ENCODE assay signal across 10 cellular contexts in genomic region chr15:91268510-91268909, GRCh38.
DNase-seq lines count a peak whose midpoint lies in the region; ATAC-seq and TF ChIP-seq lines count a peak whose summit lies in the region.
"Had no signal": no experiment of that assay in that cellular context is flagged by ENCODE, and none has a peak within 500 bp of the region (broad histone marks: within the 10 kb centered on the region; RNA-seq: fewer than 3 reads in every experiment).

No MANE protein-coding gene starts in this region.

- no peak overlapping the region for H3K18ac ChIP-seq in neuronal stem cell (ENCODE audit: low read length)

- H3K9ac ChIP-seq in neuronal stem cell (ENCODE audit: low read depth, low read length, poor library complexity): no peak overlapping the region

- no peak for TF ChIP-seq EP300 in esophagus muscularis mucosa (IDR thresholded peaks at IDR 0.05)

- no peak for ATAC-seq in HG02678 (IDR thresholded peaks at IDR 0.05; ENCODE audit: unreplicated experiment)

- H3K23ac ChIP-seq in neuronal stem cell (ENCODE audit: low read depth, low read length, poor library complexity): no peak overlapping the region

- H2AK5ac ChIP-seq in neuronal stem cell (ENCODE audit: low read depth, low read length): no peak overlapping the region

- H2BK5ac ChIP-seq in neuronal stem cell (ENCODE audit: low read length): no peak overlapping the region

- H4K8ac ChIP-seq in neuronal stem cell (ENCODE audit: low read depth, low read length): no peak overlapping the region

- H3K9me2 ChIP-seq in PC-9 (ENCODE audit: insufficient read depth): no peaks in the 10 kb centered on the region

- no peak overlapping the region for H2AFZ ChIP-seq in PC-9
- H2AFZ ChIP-seq in neuronal stem cell (ENCODE audit: low read length): no peak overlapping the region

- no peak overlapping the region for H3K14ac ChIP-seq in neuronal stem cell (ENCODE audit: low read length)

- no peaks in the 10 kb centered on the region for H3K79me2 ChIP-seq in PC-9 (ENCODE audit: low read depth)

- POLR2A ChIA-PET in PC-9 (lab: Charles Lee; ENCODE audit: unreplicated experiment): no interaction called here

- no peak for DNase-seq in AG09309 (ENCODE audit: low read depth)
- DNase-seq in PC-9: no peak
- DNase-seq in esophagus muscularis mucosa (ENCODE audit: extremely low spot score): no peak
- DNase-seq in neuronal stem cell (ENCODE audit: low spot score): no peak
- no peak for DNase-seq in hypothalamus (lab: John Stamatoyannopoulos, UW)
- no peak for DNase-seq in activated effector memory CD4-positive, alpha-beta T cell treated with Interleukin-2 at 50 U/mL for 16 hours
- DNase-seq: DMS79 treated with DMSO at 0.1 percent for 48 hours had no signal

- no peaks in the 10 kb centered on the region for H3K9me3 ChIP-seq in PC-9 (ENCODE audit: insufficient read depth, low read depth)
- H3K9me3 ChIP-seq in esophagus muscularis mucosa: no peaks in the 10 kb centered on the region
- H3K9me3 ChIP-seq in neuronal stem cell (replicated peaks in 1 of 2; ENCODE audit: control insufficient read depth in 2 of 2, insufficient read depth in 1 of 2, low read depth in 1 of 2, low read length in 2 of 2): no peaks in the 10 kb centered on the region
- H3K9me3 ChIP-seq: tibial nerve had no signal

- H3K4me3 ChIP-seq in AG09309 (ENCODE audit: control insufficient read depth, low read depth, low read length) (no peak overlapping the region), PC-9 (no peak overlapping the region), esophagus muscularis mucosa (no peak overlapping the region), neuronal stem cell (ENCODE audit: low read length in 2 of 2) (no peak overlapping the region)
- H3K4me3 ChIP-seq: tibial nerve had no signal

- no peaks in the 10 kb centered on the region for H3K79me1 ChIP-seq in neuronal stem cell (ENCODE audit: low read depth, low read length)

- intact Hi-C loops in PC-9 (cut with micrococcal nuclease; ENCODE audit: unreplicated experiment) (no loop called here), esophagus muscularis mucosa (cut with DNase I) (loop anchor here (2.0 kb wide), 1 partner anchor 312 kb away; no protein-coding TSS in a partner anchor)

- TF ChIP-seq POLR2A in esophagus muscularis mucosa (IDR thresholded peaks at IDR 0.05; ENCODE audit: low read depth): no peak

- H3K36me3 ChIP-seq in PC-9 (ENCODE audit: low read depth) (no peaks in the 10 kb centered on the region), esophagus muscularis mucosa (no peaks in the 10 kb centered on the region), neuronal stem cell (replicated peaks in 1 of 2; ENCODE audit: control insufficient read depth in 2 of 2, insufficient read depth in 2 of 2, low read length in 2 of 2) (no peaks in the 10 kb centered on the region)
- H3K36me3 ChIP-seq: tibial nerve had no signal

- H2BK15ac ChIP-seq in neuronal stem cell (ENCODE audit: low read length): no peak overlapping the region

- CTCF ChIA-PET in PC-9 (lab: Charles Lee): no interaction called here

- H3K27ac ChIP-seq in PC-9 (no peak overlapping the region), esophagus muscularis mucosa (replicated peaks in 1 of 4) (no peak overlapping the region), neuronal stem cell (replicated peaks; ENCODE audit: low read length) (no peak overlapping the region)
- H3K27ac ChIP-seq: tibial nerve had no signal

- H3K27me3 ChIP-seq in PC-9 (ENCODE audit: insufficient read depth, low read depth): peaks cover 20% of the 10 kb centered on the region
- no peaks in the 10 kb centered on the region for H3K27me3 ChIP-seq in esophagus muscularis mucosa
- H3K27me3 ChIP-seq in neuronal stem cell (ENCODE audit: control insufficient read depth in 3 of 3, insufficient read depth in 3 of 3, low read depth in 1 of 3, low read length in 3 of 3): peaks cover 0 to 2% (median 0%) of the 10 kb centered on the region in 3 experiments
- H3K27me3 ChIP-seq: tibial nerve had no signal

- BruUV-seq in PC-9 (replicated peaks; lab: Mats Ljungman, UMichigan): no TSS peak

- H4K91ac ChIP-seq in neuronal stem cell (ENCODE audit: low read depth, low read length, poor library complexity): no peak overlapping the region

- H4K20me1 ChIP-seq in PC-9 (ENCODE audit: insufficient read depth): no peaks in the 10 kb centered on the region

- H3K4me2 ChIP-seq in PC-9: no peak overlapping the region
- no peak overlapping the region for H3K4me2 ChIP-seq in neuronal stem cell (ENCODE audit: insufficient read depth, low read length, poor library complexity, severe bottlenecking)

- peak; percentile 40 for TF ChIP-seq CTCF in AG09309 (IDR thresholded peaks at IDR 0.05; ENCODE audit: control insufficient read depth, insufficient read depth, low read depth, low read length, missing control alignments)
- peak; percentile 64 for TF ChIP-seq CTCF in GM12873 (IDR thresholded peaks at IDR 0.05; ENCODE audit: insufficient read depth, low read depth, low read length, missing control alignments)
- peak; percentile 46; the same call in 1 of the 2 replicates for TF ChIP-seq CTCF in PC-9 (conservative IDR thresholded peaks at IDR 0.05)
- TF ChIP-seq CTCF in esophagus muscularis mucosa (IDR thresholded peaks at IDR 0.05): peak in 2 of 3 experiments; percentile 8 to 14

- H3F3A ChIP-seq in PC-9 (ENCODE audit: insufficient read depth, low read depth): no peaks in the 10 kb centered on the region

- H3K4ac ChIP-seq in neuronal stem cell (ENCODE audit: low read length): no peak overlapping the region

- H2BK120ac ChIP-seq in neuronal stem cell (ENCODE audit: low read depth, low read length): no peak overlapping the region

- WGBS in esophagus muscularis mucosa: 94% methylated on average over 11 of the region's 11 CpGs
- WGBS in neuronal stem cell (ENCODE audit: extremely low coverage in 2 of 2, insufficient read length in 2 of 2, insufficient replicate concordance in 1 of 2), 2 donors: no CpG with 5 or more reads among the region's 11 CpGs

- no peak overlapping the region for H2BK12ac ChIP-seq in neuronal stem cell (ENCODE audit: low read length)

- H3K4me1 ChIP-seq in PC-9 (replicated peaks; ENCODE audit: insufficient read depth): no peaks in the 10 kb centered on the region
- H3K4me1 ChIP-seq in esophagus muscularis mucosa: peaks cover 19 to 30% (median 21%) of the 10 kb centered on the region in 4 donors
- peaks cover 0 to under 1% of the 10 kb centered on the region in 2 donors for H3K4me1 ChIP-seq in neuronal stem cell (ENCODE audit: control insufficient read depth in 2 of 2, insufficient read depth in 1 of 2, low read depth in 1 of 2, low read length in 2 of 2)

Comparison
In these comparisons a context has a peak if more than half of its experiments do, and no peak if none do; other contexts are left out.
1. CTCF ChIP-seq: peak in every context shown above with its lines; median percentile 64 in GM12873; 46 in PC-9; 40 in AG09309; 11 in esophagus muscularis mucosa.